In genomic region chr7:17233643-17234397, GRCh38 we compare ENCODE assay signal across 8 cellular contexts.
DNase-seq lines count a peak whose midpoint lies in the region; ATAC-seq and TF ChIP-seq lines count a peak whose summit lies in the region.

No MANE protein-coding gene starts in this region.

- CTCF ChIA-PET in Caco-2 (lab: Charles Lee) = no interaction called here

- no peaks in the 10 kb centered on the region for H3K36me3 Mint-ChIP-seq in Caco-2 (ENCODE audit: insufficient read depth, unreplicated experiment)
- no peaks in the 10 kb centered on the region for H3K36me3 Mint-ChIP-seq in stimulated activated memory B cell treated with anti-CD40 and anti-IgM and Interleukin-4, amounts not matched to agents 10 μg/mL and 1 μg/mL and 100 μg/mL, for 72 hours

- H3K9me3 Mint-ChIP-seq in Caco-2 (ENCODE audit: unreplicated experiment) = peaks cover 21% of the 10 kb centered on the region
- H3K9me3 Mint-ChIP-seq in stimulated activated memory B cell treated with anti-CD40 and anti-IgM and Interleukin-4, amounts not matched to agents 10 μg/mL and 1 μg/mL and 100 μg/mL, for 72 hours = peaks cover 3% of the 10 kb centered on the region

- no peaks in the 10 kb centered on the region for H3K27me3 Mint-ChIP-seq in Caco-2 (ENCODE audit: insufficient read depth, unreplicated experiment)
- H3K27me3 Mint-ChIP-seq in stimulated activated memory B cell treated with anti-CD40 and anti-IgM and Interleukin-4, amounts not matched to agents 10 μg/mL and 1 μg/mL and 100 μg/mL, for 72 hours = no peaks in the 10 kb centered on the region

- ATAC-seq in GM21529 (IDR thresholded peaks at IDR 0.05; ENCODE audit: unreplicated experiment) = peak; percentile 37
- ATAC-seq in stimulated activated memory B cell treated with anti-CD40 and anti-IgM and Interleukin-4, amounts not matched to agents 10 μg/mL and 1 μg/mL and 100 μg/mL, for 72 hours = peak; percentile 56

- peak overlapping the region; percentile 82 for H3K27ac ChIP-seq in KOPT-K1 (ENCODE audit: low read depth, low read length, poor library complexity, severe bottlenecking)

- no peak for DNase-seq in Caco-2
- peak; percentile 9 to 16 for DNase-seq in activated CD8-positive, alpha-beta memory T cell treated with anti-CD3 and anti-CD28 coated beads for 4 hours (ENCODE audit: low read depth in 2 of 2)
- peak; percentile 61 for DNase-seq in fibroblast of villous mesenchyme (ENCODE audit: low read depth)
- no peak for DNase-seq in H7
- no peak for DNase-seq in COLO668 (lab: John Stamatoyannopoulos, UW; ENCODE audit: unreplicated experiment)

- intact Hi-C loops in Caco-2 (cut with micrococcal nuclease; ENCODE audit: unreplicated experiment) = no loop called here

- H3K4me3 ChIP-seq in Caco-2 (ENCODE audit: low read depth, low read length) (no peak overlapping the region), fibroblast of villous mesenchyme (ENCODE audit: low read depth, low read length) (no peak overlapping the region), H7 (ENCODE audit: insufficient read depth, low read depth, low read length) (no peak overlapping the region)

- H3K4me3 Mint-ChIP-seq in Caco-2 (ENCODE audit: unreplicated experiment) = no peak overlapping the region
- H3K4me3 Mint-ChIP-seq in stimulated activated memory B cell treated with anti-CD40 and anti-IgM and Interleukin-4, amounts not matched to agents 10 μg/mL and 1 μg/mL and 100 μg/mL, for 72 hours = peak overlapping the region; percentile 49

- H3K27ac Mint-ChIP-seq in Caco-2 (ENCODE audit: unreplicated experiment) = peak overlapping the region; percentile 63
- H3K27ac Mint-ChIP-seq in stimulated activated memory B cell treated with anti-CD40 and anti-IgM and Interleukin-4, amounts not matched to agents 10 μg/mL and 1 μg/mL and 100 μg/mL, for 72 hours = peak overlapping the region; percentile 90

- TF ChIP-seq CTCF in Caco-2 (IDR thresholded peaks at IDR 0.05; ENCODE audit: insufficient read depth in 1 of 2, low read depth in 1 of 2, low read length in 1 of 2, severe bottlenecking in 1 of 2, unreplicated experiment in 1 of 2) = no peak
- no peak for TF ChIP-seq CTCF in fibroblast of villous mesenchyme (IDR thresholded peaks at IDR 0.05; ENCODE audit: insufficient read depth, low read depth, low read length)

- H3K9me3 ChIP-seq in Caco-2 (no peaks in the 10 kb centered on the region), KOPT-K1 (ENCODE audit: insufficient read depth, low read length, poor library complexity, severe bottlenecking) (no peaks in the 10 kb centered on the region)

- H3K36me3 ChIP-seq in Caco-2 (ENCODE audit: control insufficient read depth, insufficient read depth, low read length) (no peaks in the 10 kb centered on the region), KOPT-K1 (ENCODE audit: insufficient read depth, low read length) (no peaks in the 10 kb centered on the region), H7 (replicated peaks; ENCODE audit: control insufficient read depth, insufficient read depth, low read length) (no peaks in the 10 kb centered on the region)

- H3K4me1 Mint-ChIP-seq in Caco-2 (ENCODE audit: low read depth, unreplicated experiment) = peaks cover 36% of the 10 kb centered on the region
- H3K4me1 Mint-ChIP-seq in stimulated activated memory B cell treated with anti-CD40 and anti-IgM and Interleukin-4, amounts not matched to agents 10 μg/mL and 1 μg/mL and 100 μg/mL, for 72 hours = peaks cover 43% of the 10 kb centered on the region

- BruUV-seq in Caco-2 (replicated peaks; lab: Mats Ljungman, UMichigan) = no TSS peak

- POLR2A ChIA-PET in Caco-2 (lab: Charles Lee) = no interaction called here

- H3K27me3 ChIP-seq in Caco-2 (replicated peaks; ENCODE audit: control insufficient read depth, insufficient read depth, low read length) (no peaks in the 10 kb centered on the region), H7 (ENCODE audit: control insufficient read depth, insufficient read depth, low read length) (no peaks in the 10 kb centered on the region)

- H3K4me1 ChIP-seq in Caco-2 = peaks cover 34% of the 10 kb centered on the region

Comparison
In these comparisons a context has a peak if more than half of its experiments do, and no peak if none do; other contexts are left out.
1. DNase-seq: peak in activated CD8-positive, alpha-beta memory T cell treated with anti-CD3 and anti-CD28 coated beads for 4 hours (2 of 2) and fibroblast of villous mesenchyme (single experiment); none in Caco-2 (0 of 2), H7 (single experiment) and COLO668 (single experiment).